ENCODE assay signal across 34 cellular contexts in genomic region chr2:216246741-216247140, GRCh38.
"Had no signal": no experiment of that assay in that cellular context is flagged by ENCODE, and none has a peak within 500 bp of the region (broad histone marks: within the 10 kb centered on the region; RNA-seq: fewer than 3 reads in every experiment).

No MANE protein-coding gene starts in this region.

- H3K4me3 Mint-ChIP-seq: activated B cell treated with CpG ODN at 0.5 μM for 24 hours; activated CD4-positive, alpha-beta memory T cell treated with anti-CD3 and anti-CD28 coated beads, Interleukin-2, amount 10 ng/mL, durations not matched to agents 7 days and 5 days; activated CD4-positive, alpha-beta T cell treated with anti-CD3 and anti-CD28 coated beads, Interleukin-2, amount 10 ng/mL, durations not matched to agents 7 days and 5 days; activated naive CD8-positive, alpha-beta T cell treated with anti-CD3 and anti-CD28 coated beads for 36 hours; activated naive CD8-positive, alpha-beta T cell treated with anti-CD3 and anti-CD28 coated beads, Interleukin-2, amount 50 U/mL, for 24 hours; activated T-cell treated with anti-CD3 and anti-CD28 coated beads, Interleukin-2, amount 50 U/mL, for 24 hours; activated T-cell treated with anti-CD3 and anti-CD28 coated beads, Interleukin-2, amount 50 U/mL, for 72 hours; central memory CD8-positive, alpha-beta T cell; dendritic cell treated with granulocyte-macrophage colony-stimulating factor and Interleukin-4, amounts not matched to agents 40 ng/mL and 50 ng/mL, for 4 days; endodermal cell; T-cell; T-helper 1 cell treated with Interleukin-12 subunit alpha and Interleukin-12 subunit beta and Interleukin-4 antibody, amounts not matched to agents 30 μg/mL and 1 μg/mL, for 36 hours; T-helper 2 cell treated with Interferon-gamma antibody and Interleukin-4, amounts not matched to agents 5 μg/mL and 100 μg/mL, for 36 hours had no signal

- H3K27me3 Mint-ChIP-seq: activated B cell treated with CpG ODN at 0.5 μM for 24 hours; activated naive CD8-positive, alpha-beta T cell treated with anti-CD3 and anti-CD28 coated beads for 36 hours; activated naive CD8-positive, alpha-beta T cell treated with anti-CD3 and anti-CD28 coated beads, Interleukin-2, amount 50 U/mL, for 24 hours; activated T-cell treated with anti-CD3 and anti-CD28 coated beads, Interleukin-2, amount 50 U/mL, for 24 hours; central memory CD8-positive, alpha-beta T cell; dendritic cell treated with granulocyte-macrophage colony-stimulating factor and Interleukin-4, amounts not matched to agents 40 ng/mL and 50 ng/mL, for 4 days; T-cell had no signal

- H3K9me3 ChIP-seq: gastroesophageal sphincter had no signal

- DNase-seq: activated B cell treated with CpG ODN at 0.5 μM for 24 hours; activated CD4-positive, alpha-beta memory T cell treated with anti-CD3 and anti-CD28 coated beads, Interleukin-2, amount 10 ng/mL, durations not matched to agents 7 days and 5 days; activated CD4-positive, alpha-beta T cell treated with anti-CD3 and anti-CD28 coated beads for 4 hours; activated CD4-positive, alpha-beta T cell treated with anti-CD3 and anti-CD28 coated beads, Interleukin-2, amount 10 ng/mL, durations not matched to agents 7 days and 5 days; activated CD4-positive, alpha-beta T cell treated with anti-CD3 and anti-CD28 coated beads, Interleukin-2, amount 50 U/mL, for 4 hours; activated gamma-delta T cell treated with Interleukin-2 at 50 U/mL for 16 hours; activated naive CD4-positive, alpha-beta T cell treated with anti-CD3 and anti-CD28 coated beads, Interleukin-2, amount 50 U/mL, for 16 hours; activated naive CD4-positive, alpha-beta T cell treated with Interleukin-2 at 50 U/mL for 16 hours; activated naive CD8-positive, alpha-beta T cell treated with anti-CD3 and anti-CD28 coated beads for 36 hours; activated naive CD8-positive, alpha-beta T cell treated with anti-CD3 and anti-CD28 coated beads, Interleukin-2, amount 50 U/mL, for 24 hours; activated T-cell treated with anti-CD3 and anti-CD28 coated beads for 4 hours; activated T-cell treated with anti-CD3 and anti-CD28 coated beads, Interleukin-2, amount 50 U/mL, for 24 hours; activated T-cell treated with anti-CD3 and anti-CD28 coated beads, Interleukin-2, amount 50 U/mL, for 72 hours; adrenal gland; amygdala; aorta; brain microvascular endothelial cell; dorsolateral prefrontal cortex; effector memory CD4-positive, alpha-beta T cell; foreskin melanocyte; heart right ventricle; T-cell; T1000; WERI-Rb-1 had no signal

- H3K27ac Mint-ChIP-seq: activated B cell treated with CpG ODN at 0.5 μM for 24 hours; activated CD4-positive, alpha-beta memory T cell treated with anti-CD3 and anti-CD28 coated beads, Interleukin-2, amount 10 ng/mL, durations not matched to agents 7 days and 5 days; activated CD4-positive, alpha-beta T cell treated with anti-CD3 and anti-CD28 coated beads, Interleukin-2, amount 10 ng/mL, durations not matched to agents 7 days and 5 days; activated naive CD8-positive, alpha-beta T cell treated with anti-CD3 and anti-CD28 coated beads for 36 hours; activated naive CD8-positive, alpha-beta T cell treated with anti-CD3 and anti-CD28 coated beads, Interleukin-2, amount 50 U/mL, for 24 hours; activated T-cell treated with anti-CD3 and anti-CD28 coated beads, Interleukin-2, amount 50 U/mL, for 24 hours; activated T-cell treated with anti-CD3 and anti-CD28 coated beads, Interleukin-2, amount 50 U/mL, for 72 hours; dendritic cell treated with granulocyte-macrophage colony-stimulating factor and Interleukin-4, amounts not matched to agents 40 ng/mL and 50 ng/mL, for 4 days; endodermal cell; T-cell; T-helper 1 cell treated with Interleukin-12 subunit alpha and Interleukin-12 subunit beta and Interleukin-4 antibody, amounts not matched to agents 30 μg/mL and 1 μg/mL, for 36 hours; T-helper 2 cell treated with Interferon-gamma antibody and Interleukin-4, amounts not matched to agents 5 μg/mL and 100 μg/mL, for 36 hours had no signal

- H3K9me3 Mint-ChIP-seq: dendritic cell treated with granulocyte-macrophage colony-stimulating factor and Interleukin-4, amounts not matched to agents 40 ng/mL and 50 ng/mL, for 4 days; endodermal cell had no signal

- H3K27me3 ChIP-seq: adrenal gland, brain microvascular endothelial cell, dorsolateral prefrontal cortex, gastroesophageal sphincter, heart right ventricle, hepatocyte had no signal

- H3K4me3 ChIP-seq: adrenal gland, coronary artery, dorsolateral prefrontal cortex, gastroesophageal sphincter, heart right ventricle, hepatocyte had no signal

- H3K27ac ChIP-seq: adrenal gland, brain microvascular endothelial cell, coronary artery, dorsolateral prefrontal cortex, gastroesophageal sphincter, heart right ventricle, hepatocyte, WERI-Rb-1 had no signal

- H3K4me1 ChIP-seq: adrenal gland, gastroesophageal sphincter, heart right ventricle had no signal

- H2AFZ ChIP-seq: hepatocyte had no signal

- H3K4me2 ChIP-seq: hepatocyte had no signal

- H3K4me1 Mint-ChIP-seq: activated B cell treated with CpG ODN at 0.5 μM for 24 hours; activated CD4-positive, alpha-beta memory T cell treated with anti-CD3 and anti-CD28 coated beads, Interleukin-2, amount 10 ng/mL, durations not matched to agents 7 days and 5 days; central memory CD8-positive, alpha-beta T cell had no signal

- ATAC-seq: activated CD4-positive, CD25-positive, alpha-beta regulatory T cell treated with anti-CD3 and anti-CD28 coated beads, Interleukin-2, amount 50 U/mL, for 24 hours; activated naive CD8-positive, alpha-beta T cell treated with anti-CD3 and anti-CD28 coated beads, Interleukin-2, amount 50 U/mL, for 24 hours; esophagus mucosa; gastroesophageal sphincter; heart right ventricle; T-cell had no signal

- H3K79me2 ChIP-seq: hepatocyte had no signal

- H3K36me3 Mint-ChIP-seq: activated naive CD8-positive, alpha-beta T cell treated with anti-CD3 and anti-CD28 coated beads for 36 hours; T-cell had no signal

- H3K36me3 ChIP-seq: adrenal gland, brain microvascular endothelial cell, gastroesophageal sphincter, heart right ventricle, WERI-Rb-1 had no signal
